Comparison of ENCODE assay signal across 19 cellular contexts in the genomic region with DNA sequence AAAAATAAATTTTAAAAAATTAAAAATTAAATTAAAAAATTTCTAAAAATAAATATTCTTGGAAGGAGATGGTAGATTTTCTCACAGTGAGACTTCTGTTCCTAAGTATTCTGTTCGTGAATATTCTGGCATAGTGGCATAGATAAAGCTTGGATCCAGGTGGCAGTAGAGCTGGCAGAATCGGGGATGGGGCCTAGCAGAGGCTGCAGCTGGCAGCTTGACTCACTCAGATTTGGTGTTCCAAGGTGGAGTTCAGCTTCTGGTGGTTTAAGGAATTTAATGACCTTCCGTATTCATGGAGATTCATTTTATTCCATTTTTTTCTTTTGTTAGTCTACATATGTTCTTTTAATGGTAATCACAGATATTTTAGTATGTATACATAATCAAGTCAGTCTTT.
"Had no signal": no experiment of that assay in that cellular context is flagged by ENCODE, and none has a peak within 500 bp of the region (broad histone marks: within the 10 kb centered on the region; RNA-seq: fewer than 3 reads in every experiment).

No MANE protein-coding gene starts in this region.

- H3K36me3 Mint-ChIP-seq: natural killer cell treated with Interleukin-12 subunit alpha and Interleukin-12 subunit beta and Interleukin-15 and Interleukin-18, amount 100 ng/mL, for 72 hours had no signal

- H3K9me3 Mint-ChIP-seq: natural killer cell treated with Interleukin-12 subunit alpha and Interleukin-12 subunit beta and Interleukin-15 and Interleukin-18, amount 100 ng/mL, for 72 hours; neural progenitor cell had no signal

- H3K4me1 ChIP-seq: neural progenitor cell, parathyroid adenoma, right lobe of liver had no signal

- H3K4me3 Mint-ChIP-seq: endodermal cell; natural killer cell treated with Interleukin-12 subunit alpha and Interleukin-12 subunit beta and Interleukin-15 and Interleukin-18, amount 100 ng/mL, for 72 hours; neural progenitor cell had no signal

- H3K4me2 ChIP-seq: neural progenitor cell had no signal

- H3K27ac ChIP-seq: coronary artery, neural progenitor cell, parathyroid adenoma, psoas muscle, right lobe of liver, skin epidermis had no signal

- H3K27me3 Mint-ChIP-seq: natural killer cell treated with Interleukin-12 subunit alpha and Interleukin-12 subunit beta and Interleukin-15 and Interleukin-18, amount 100 ng/mL, for 72 hours had no signal

- H2AFZ ChIP-seq: neural progenitor cell, parathyroid adenoma had no signal

- H3K4me1 Mint-ChIP-seq: endodermal cell, neural progenitor cell had no signal

- ATAC-seq: left lobe of liver; mucosa of descending colon; natural killer cell treated with Interleukin-12 subunit alpha and Interleukin-12 subunit beta and Interleukin-15 and Interleukin-18, amount 100 ng/mL, for 72 hours; right lobe of liver had no signal

- H3K36me3 ChIP-seq: right lobe of liver had no signal

- H3K4me3 ChIP-seq: coronary artery, mucosa of descending colon, neural progenitor cell, psoas muscle, right lobe of liver, skin epidermis had no signal

- H3K9me3 ChIP-seq: mucosa of descending colon, psoas muscle, right lobe of liver had no signal

- H3K79me2 ChIP-seq: parathyroid adenoma had no signal

- H3K27ac Mint-ChIP-seq: endodermal cell; natural killer cell treated with Interleukin-12 subunit alpha and Interleukin-12 subunit beta and Interleukin-15 and Interleukin-18, amount 100 ng/mL, for 72 hours; neural progenitor cell had no signal

- H3K27me3 ChIP-seq: neural progenitor cell, right lobe of liver had no signal

- DNase-seq: effector CD4-positive, alpha-beta T cell; endodermal cell; erythroblast; islet precursor cell; mammary epithelial cell; mucosa of descending colon; psoas muscle; retina; right lobe of liver; stimulated activated CD4-positive, alpha-beta T cell treated with anti-CD3 and anti-CD28 coated beads, Interleukin-2, amount 100 ng/mL, for 24 hours; stimulated activated CD4-positive, alpha-beta T cell treated with anti-CD3 and anti-CD28 coated beads, Interleukin-4, amount 100 ng/mL, for 4 hours; stimulated activated naive CD4-positive, alpha-beta T cell; trophoblast cell had no signal
